ENCODE assay signal across 1 cellular context in the genomic region with DNA sequence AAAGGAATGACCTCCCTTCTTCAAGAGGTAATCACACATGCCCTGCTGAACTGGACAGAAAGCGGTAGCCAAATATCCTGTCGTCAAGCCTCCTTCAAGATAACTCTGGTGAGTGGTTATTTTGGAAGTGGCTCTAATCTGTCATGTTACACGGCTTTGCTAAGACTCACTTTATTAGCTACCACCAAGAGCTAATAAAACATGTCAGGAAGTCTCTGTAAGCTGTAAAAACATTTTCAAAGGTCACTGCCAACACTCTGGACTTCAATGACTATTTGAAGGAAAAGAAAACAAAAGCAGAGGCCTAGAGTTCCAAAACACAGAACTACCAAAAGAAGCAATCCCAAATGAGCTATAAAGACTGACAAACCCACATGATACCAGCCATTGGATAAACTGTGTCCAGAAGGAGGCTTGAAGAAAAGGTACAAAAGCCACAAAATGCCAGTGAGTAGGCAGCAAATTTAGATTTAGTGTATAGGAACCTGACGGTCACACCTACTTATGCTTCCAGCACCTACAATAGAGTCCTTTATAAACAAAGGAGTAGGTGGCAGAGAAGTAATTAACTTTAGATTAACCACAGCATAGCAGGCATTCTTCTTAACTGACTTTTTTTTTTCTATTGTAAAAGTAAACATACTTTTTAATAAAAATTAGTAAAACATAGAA.
TF ChIP-seq lines count a peak whose summit lies in the region.

No MANE protein-coding gene starts in this region.

TF ChIP-seq in HEK293, 187 proteins besides CTCF, POLR2A, EP300 and RAD21 (continued from another document):
- no peak for TF ChIP-seq HOXC10 (CRISPR knock-in tag; IDR thresholded peaks at IDR 0.05)
